In the genomic region with DNA sequence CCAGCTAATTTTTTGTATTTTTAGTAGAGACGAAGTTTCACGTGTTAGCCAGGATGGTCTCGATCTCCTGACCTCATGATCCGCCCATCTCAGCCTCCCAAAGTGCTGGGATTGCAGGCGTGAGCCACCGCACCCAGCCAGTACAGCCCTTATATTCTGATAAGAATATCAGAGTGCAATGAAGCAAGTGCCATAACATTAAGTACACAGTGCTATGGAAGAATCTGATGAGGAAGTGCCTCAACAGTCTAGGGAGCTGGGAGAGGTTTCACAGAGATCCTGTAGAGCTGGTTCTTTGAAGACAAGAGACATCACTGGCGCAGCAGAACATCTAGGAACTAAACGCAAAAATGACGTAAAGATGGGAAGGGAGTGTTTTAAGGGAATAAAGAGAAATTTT, we compare ENCODE assay signal across 12 cellular contexts. TPM values are rescaled to one million over a fixed set of nuclear protein-coding genes. Genes with fewer than 3 reads are reported as not detected.
DNase-seq lines count a peak whose midpoint lies in the region; ATAC-seq and TF ChIP-seq lines count a peak whose summit lies in the region.
"Had no signal": no experiment of that assay in that cellular context is flagged by ENCODE, and none has a peak within 500 bp of the region (broad histone marks: within the 10 kb centered on the region; RNA-seq: fewer than 3 reads in every experiment).

No MANE protein-coding gene starts in this region.

- H3K4me1 ChIP-seq in CD4-positive, CD25-positive, alpha-beta regulatory T cell (ENCODE audit: control insufficient read depth, insufficient read depth, low read length, poor library complexity, severe bottlenecking): peaks cover 27% of the 10 kb centered on the region

- H3K27me3 Mint-ChIP-seq in CD4-positive, CD25-positive, alpha-beta regulatory T cell: peaks cover 4% of the 10 kb centered on the region
- H3K27me3 Mint-ChIP-seq in IgD-negative memory B cell (no peaks in the 10 kb centered on the region), brain (peaks cover 11% of the 10 kb centered on the region)
- no peaks in the 10 kb centered on the region for H3K27me3 Mint-ChIP-seq in natural killer cell treated with Interleukin-12 subunit alpha and Interleukin-12 subunit beta and Interleukin-15 and Interleukin-18, amount 100 ng/mL, for 72 hours

- peaks cover 38% of the 10 kb centered on the region for H3K36me3 Mint-ChIP-seq in CD4-positive, CD25-positive, alpha-beta regulatory T cell
- no peaks in the 10 kb centered on the region for H3K36me3 Mint-ChIP-seq in IgD-negative memory B cell
- peaks cover 45% of the 10 kb centered on the region for H3K36me3 Mint-ChIP-seq in brain
- H3K36me3 Mint-ChIP-seq in natural killer cell treated with Interleukin-12 subunit alpha and Interleukin-12 subunit beta and Interleukin-15 and Interleukin-18, amount 100 ng/mL, for 72 hours: peaks cover 34% of the 10 kb centered on the region

- TF ChIP-seq CTCF in brain (conservative IDR thresholded peaks at IDR 0.05): no peak

- peaks cover 35% of the 10 kb centered on the region for H3K36me3 ChIP-seq in CD4-positive, CD25-positive, alpha-beta regulatory T cell (ENCODE audit: control insufficient read depth, insufficient read depth, low read length)

- H3K9me3 Mint-ChIP-seq in CD4-positive, CD25-positive, alpha-beta regulatory T cell: no peaks in the 10 kb centered on the region
- peaks cover 0 to 3% (median 3%) of the 10 kb centered on the region in 3 donors for H3K9me3 Mint-ChIP-seq in IgD-negative memory B cell
- peaks cover 0 to 3% (median 0%) of the 10 kb centered on the region in 5 experiments for H3K9me3 Mint-ChIP-seq in brain
- no peaks in the 10 kb centered on the region for H3K9me3 Mint-ChIP-seq in natural killer cell treated with Interleukin-12 subunit alpha and Interleukin-12 subunit beta and Interleukin-15 and Interleukin-18, amount 100 ng/mL, for 72 hours

- H3K4me3 ChIP-seq in CD4-positive, CD25-positive, alpha-beta regulatory T cell (ENCODE audit: low read depth, low read length): peak overlapping the region; percentile 99

- ATAC-seq in CD4-positive, CD25-positive, alpha-beta regulatory T cell (ENCODE audit: low read depth in 2 of 2): no peak
- ATAC-seq in natural killer cell treated with Interleukin-12 subunit alpha and Interleukin-12 subunit beta and Interleukin-15 and Interleukin-18, amount 100 ng/mL, for 72 hours: no peak
- ATAC-seq in HG02840 (IDR thresholded peaks at IDR 0.05; ENCODE audit: low FRiP score, unreplicated experiment): no peak
- no peak for ATAC-seq in GM18867 (IDR thresholded peaks at IDR 0.05; ENCODE audit: unreplicated experiment)

- no peak overlapping the region for H3K27ac ChIP-seq in CD4-positive, CD25-positive, alpha-beta regulatory T cell (ENCODE audit: insufficient read depth, low read length, poor library complexity, severe bottlenecking)
- H3K27ac ChIP-seq: HL-60 had no signal

- H3K4me3 Mint-ChIP-seq in CD4-positive, CD25-positive, alpha-beta regulatory T cell: peak overlapping the region; percentile 72 to 98 (median 98)
- H3K4me3 Mint-ChIP-seq in IgD-negative memory B cell (peak overlapping the region; percentile 96 to 99 (median 98)), brain (peak overlapping the region; percentile 98 to 100 (median 99))
- peak overlapping the region; percentile 96 for H3K4me3 Mint-ChIP-seq in natural killer cell treated with Interleukin-12 subunit alpha and Interleukin-12 subunit beta and Interleukin-15 and Interleukin-18, amount 100 ng/mL, for 72 hours

- H3K4me1 Mint-ChIP-seq in CD4-positive, CD25-positive, alpha-beta regulatory T cell: peaks cover 17 to 55% (median 53%) of the 10 kb centered on the region in 4 donors
- H3K4me1 Mint-ChIP-seq in IgD-negative memory B cell (peaks cover 27 to 51% (median 42%) of the 10 kb centered on the region in 3 donors), brain (peaks cover 39% of the 10 kb centered on the region)
- H3K4me1 Mint-ChIP-seq in natural killer cell treated with Interleukin-12 subunit alpha and Interleukin-12 subunit beta and Interleukin-15 and Interleukin-18, amount 100 ng/mL, for 72 hours (ENCODE audit: low read depth in 2 of 2): peaks cover 28 to 44% of the 10 kb centered on the region in 2 donors

- no peaks in the 10 kb centered on the region for H3K27me3 ChIP-seq in CD4-positive, CD25-positive, alpha-beta regulatory T cell (ENCODE audit: control insufficient read depth, insufficient read depth, low read length)

- H3K9me3 ChIP-seq in CD4-positive, CD25-positive, alpha-beta regulatory T cell (ENCODE audit: control insufficient read depth in 2 of 2, low read length in 2 of 2): no peaks in the 10 kb centered on the region

- peak overlapping the region; percentile 15 to 97 (median 63) for H3K27ac Mint-ChIP-seq in CD4-positive, CD25-positive, alpha-beta regulatory T cell
- H3K27ac Mint-ChIP-seq in IgD-negative memory B cell: peak overlapping the region; percentile 25 to 83 (median 53)
- peak overlapping the region in 4 of 5 experiments; percentile 37 to 68 (median 43) for H3K27ac Mint-ChIP-seq in brain
- H3K27ac Mint-ChIP-seq in natural killer cell treated with Interleukin-12 subunit alpha and Interleukin-12 subunit beta and Interleukin-15 and Interleukin-18, amount 100 ng/mL, for 72 hours: peak overlapping the region in 1 of 2 donors; percentile 97

- DNase-seq in CD4-positive, CD25-positive, alpha-beta regulatory T cell: no peak
- no peak for DNase-seq in natural killer cell treated with Interleukin-12 subunit alpha and Interleukin-12 subunit beta and Interleukin-15 and Interleukin-18, amount 100 ng/mL, for 72 hours (ENCODE audit: low spot score)
- DNase-seq in GOT3 (lab: John Stamatoyannopoulos, UW): no peak
- no peak for DNase-seq in NAMALWA (ENCODE audit: low spot score)
- DNase-seq: activated naive CD4-positive, alpha-beta T cell treated with anti-CD3 and anti-CD28 coated beads, Interleukin-2, amount 50 U/mL, for 16 hours; NCI-H1417 had no signal

RNA-seq across cellular contexts. Expression of a gene that starts 2.1 kb away (rescaled TPM):
- total RNA-seq in CD4-positive, CD25-positive, alpha-beta regulatory T cell: 39.0 TPM
- polyA plus RNA-seq in CD4-positive, CD25-positive, alpha-beta regulatory T cell: 100 to 1,000 TPM; 107 to 125 (median 115) TPM
- polyA plus RNA-seq in IgD-negative memory B cell (119 TPM), brain (ENCODE audit: insufficient read depth, low read depth, low replicate concordance) (76.8 TPM)
- 100 to 1,000 TPM in 1 of 2 donors, 10 to 100 TPM in 1; 85.2 to 114 TPM for total RNA-seq in natural killer cell treated with Interleukin-12 subunit alpha and Interleukin-12 subunit beta and Interleukin-15 and Interleukin-18, amount 100 ng/mL, for 72 hours

RNA-seq across cellular contexts. Expression of a gene that starts 52.3 kb away (rescaled TPM):
- total RNA-seq in CD4-positive, CD25-positive, alpha-beta regulatory T cell: not detected
- polyA plus RNA-seq in CD4-positive, CD25-positive, alpha-beta regulatory T cell: not detected
- polyA plus RNA-seq in IgD-negative memory B cell (not detected), brain (ENCODE audit: insufficient read depth, low read depth, low replicate concordance) (not detected)
- total RNA-seq in natural killer cell treated with Interleukin-12 subunit alpha and Interleukin-12 subunit beta and Interleukin-15 and Interleukin-18, amount 100 ng/mL, for 72 hours: not detected

RNA-seq across cellular contexts. Expression of a gene that starts 54.3 kb away (rescaled TPM):
- total RNA-seq in CD4-positive, CD25-positive, alpha-beta regulatory T cell: not detected
- not detected for polyA plus RNA-seq in CD4-positive, CD25-positive, alpha-beta regulatory T cell
- not detected for polyA plus RNA-seq in IgD-negative memory B cell
- polyA plus RNA-seq in brain (ENCODE audit: insufficient read depth, low read depth, low replicate concordance): not detected
- total RNA-seq in natural killer cell treated with Interleukin-12 subunit alpha and Interleukin-12 subunit beta and Interleukin-15 and Interleukin-18, amount 100 ng/mL, for 72 hours: not detected
- total RNA-seq: mononuclear cell had no signal
